Comparison of ENCODE assay signal across 8 cellular contexts in the genomic region with DNA sequence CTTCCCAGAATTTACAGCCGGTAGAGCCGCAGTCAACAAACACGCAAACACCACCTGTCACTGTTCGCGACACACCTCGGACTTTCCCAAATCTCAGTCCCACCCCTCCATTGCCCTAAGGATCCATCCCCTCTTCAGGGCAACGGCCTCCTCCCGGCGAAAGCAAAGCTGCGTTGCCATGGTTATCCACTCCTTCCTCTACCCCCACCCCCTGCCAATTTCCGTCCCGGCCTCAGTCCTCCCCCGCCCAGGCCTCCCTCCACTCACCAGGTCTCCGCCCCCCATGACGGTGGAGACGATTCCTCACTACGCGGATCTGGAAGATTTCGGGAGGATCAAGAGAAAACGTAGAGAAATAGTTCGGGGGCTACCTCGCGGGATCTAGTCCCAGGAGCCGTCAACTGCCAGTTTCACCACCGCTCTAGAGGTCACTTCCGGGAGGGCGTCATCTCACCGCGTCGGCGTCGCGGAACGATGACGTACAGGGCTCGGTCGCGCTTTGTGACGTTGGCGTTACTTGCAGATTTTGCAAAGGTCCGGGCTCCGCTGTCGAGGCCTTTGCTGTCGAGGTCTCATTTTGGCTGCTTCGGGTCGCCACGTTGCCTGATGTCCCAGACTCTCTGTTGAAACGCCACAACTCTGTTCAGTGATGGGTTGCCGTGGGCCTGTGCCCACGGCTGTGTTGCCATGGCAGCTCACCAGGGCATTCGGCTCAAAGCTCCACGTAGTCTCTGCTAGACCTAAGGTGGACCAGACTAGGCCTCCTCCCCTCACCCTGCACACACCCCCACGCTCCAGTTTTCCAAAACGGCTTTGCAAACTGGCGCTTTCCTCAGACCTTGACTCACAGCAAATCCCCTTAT. TPM values are rescaled to one million over a fixed set of nuclear protein-coding genes. Genes with fewer than 3 reads are reported as not detected.
DNase-seq lines count a peak whose midpoint lies in the region; ATAC-seq and TF ChIP-seq lines count a peak whose summit lies in the region.

A gene (minus strand): TSS at position 423 of the 863 bp plus-strand sequence. CDS start 138 bp downstream, at position 285.

- H3K4me1 ChIP-seq in PC-9 (replicated peaks; ENCODE audit: insufficient read depth) (peaks cover 16% of the 10 kb centered on the region), mucosa of rectum (ENCODE audit: control insufficient read depth in 2 of 2, insufficient read depth in 2 of 2, low read length in 2 of 2) (peaks cover 13 to 14% of the 10 kb centered on the region in 2 donors)

- H3K4me3 ChIP-seq in PC-9 (peak within 1 kb of the TSS; percentile 82), mucosa of rectum (ENCODE audit: low read length in 2 of 2) (peak within 1 kb of the TSS; percentile 89 to 100)

- no peak for TF ChIP-seq CTCF in PC-9 (conservative IDR thresholded peaks at IDR 0.05)

- intact Hi-C loops in PC-9 (cut with micrococcal nuclease; ENCODE audit: unreplicated experiment), result loop anchor here (1.0 kb wide), 1 partner anchor 28 kb away; a partner anchor contains a TSS

- H3K9ac ChIP-seq in mucosa of rectum (ENCODE audit: low read depth in 1 of 2, low read length in 2 of 2), result peak within 1 kb of the TSS; percentile 87 to 99

- POLR2A ChIA-PET in PC-9 (lab: Charles Lee; ENCODE audit: unreplicated experiment), result interaction anchor here (0.5 to 1.0 kb wide), 2 partner anchors 21 to 45 kb away, joined by 5 to 12 read pairs; a partner anchor contains a TSS

- H3K4me2 ChIP-seq in PC-9, result peak within 1 kb of the TSS; percentile 79

- H3K27ac ChIP-seq in PC-9 (peak within 1 kb of the TSS; percentile 97), mucosa of rectum (ENCODE audit: low read depth in 2 of 2, low read length in 2 of 2) (peak within 1 kb of the TSS; percentile 94 to 96)

- in situ Hi-C loops in KBM-7 (cut with MboI; ENCODE audit: low pct_unique_long_range_greater_than_20kb, low sequenced_read_pairs), result no loop called here

- DNase-seq in D341Med (ENCODE audit: low spot score) (peak; percentile 97), KBM-7 (peak; percentile 99), PC-9 (peak; percentile 81 to 94), erythroblast (lab: John Stamatoyannopoulos, UW) (peak; percentile 98 to 99)
- DNase-seq in activated T-cell treated with anti-CD3 and anti-CD28 coated beads, Interleukin-2, amount 50 U/mL, for 1 hour, result peak; percentile 99
- peak; percentile 89 to 97 for DNase-seq in stimulated activated CD8-positive, alpha-beta memory T cell treated with anti-CD3 and anti-CD28 coated beads, Interleukin-4, amount 100 ng/mL, for 4 hours (ENCODE audit: low read depth in 2 of 2, low spot score in 1 of 2)

- CTCF ChIA-PET in PC-9 (lab: Charles Lee), result interaction anchor here (0.5 to 0.6 kb wide), 3 partner anchors 16 to 266 kb away, joined by 5 to 7 read pairs (median 7); no protein-coding TSS in a partner anchor

- peaks cover 8% of the 10 kb centered on the region; the same call in 1 of the 2 replicates for H3F3A ChIP-seq in PC-9 (ENCODE audit: insufficient read depth, low read depth)

- BruUV-seq in PC-9 (replicated peaks; lab: Mats Ljungman, UMichigan), result TSS peak; percentile 89

- H4K20me1 ChIP-seq in PC-9 (ENCODE audit: insufficient read depth), result 0 out of 2 replicates have a peak, but pooled peaks cover 6% of the 10 kb centered on the region

- no peaks in the 10 kb centered on the region for H3K9me2 ChIP-seq in PC-9 (ENCODE audit: insufficient read depth)

- H2AFZ ChIP-seq in PC-9, result peak within 1 kb of the TSS; percentile 79

- peak; percentile 99 for TF ChIP-seq POLR2A in erythroblast (IDR thresholded peaks at IDR 0.05; ENCODE audit: low read length)

- peak; percentile 74 for ATAC-seq in GM21529 (IDR thresholded peaks at IDR 0.05; ENCODE audit: unreplicated experiment)

- H3K27me3 ChIP-seq in PC-9 (ENCODE audit: insufficient read depth, low read depth) (no peaks in the 10 kb centered on the region), mucosa of rectum (ENCODE audit: control insufficient read depth in 2 of 2, insufficient read depth in 2 of 2, low read length in 2 of 2) (no peaks in the 10 kb centered on the region)

- H3K79me2 ChIP-seq in PC-9 (ENCODE audit: low read depth), result peaks cover 40% of the 10 kb centered on the region

- H3K36me3 ChIP-seq in PC-9 (ENCODE audit: low read depth) (peaks cover 4% of the 10 kb centered on the region; the same call in 1 of the 2 replicates), mucosa of rectum (ENCODE audit: control insufficient read depth in 2 of 2, insufficient read depth in 2 of 2, low read length in 2 of 2) (peaks cover 7 to 9% of the 10 kb centered on the region in 2 donors)

- no peaks in the 10 kb centered on the region for H3K9me3 ChIP-seq in PC-9 (ENCODE audit: insufficient read depth, low read depth)
- no peaks in the 10 kb centered on the region for H3K9me3 ChIP-seq in mucosa of rectum (ENCODE audit: control insufficient read depth in 2 of 2, low read length in 2 of 2)

RNA-seq across cellular contexts. Expression of the gene that starts here (rescaled TPM):
- total RNA-seq in PC-9 (2021), result 13.7 and 13.9 TPM in 2 replicates

Comparison
In these comparisons a context has a peak if more than half of its experiments do, and no peak if none do; other contexts are left out.
1. Peak in every context shown above with its lines: DNase-seq, ATAC-seq, H3K4me3 ChIP-seq and H3K27ac ChIP-seq.